ENCODE assay signal across 1 cellular context in the genomic region with DNA sequence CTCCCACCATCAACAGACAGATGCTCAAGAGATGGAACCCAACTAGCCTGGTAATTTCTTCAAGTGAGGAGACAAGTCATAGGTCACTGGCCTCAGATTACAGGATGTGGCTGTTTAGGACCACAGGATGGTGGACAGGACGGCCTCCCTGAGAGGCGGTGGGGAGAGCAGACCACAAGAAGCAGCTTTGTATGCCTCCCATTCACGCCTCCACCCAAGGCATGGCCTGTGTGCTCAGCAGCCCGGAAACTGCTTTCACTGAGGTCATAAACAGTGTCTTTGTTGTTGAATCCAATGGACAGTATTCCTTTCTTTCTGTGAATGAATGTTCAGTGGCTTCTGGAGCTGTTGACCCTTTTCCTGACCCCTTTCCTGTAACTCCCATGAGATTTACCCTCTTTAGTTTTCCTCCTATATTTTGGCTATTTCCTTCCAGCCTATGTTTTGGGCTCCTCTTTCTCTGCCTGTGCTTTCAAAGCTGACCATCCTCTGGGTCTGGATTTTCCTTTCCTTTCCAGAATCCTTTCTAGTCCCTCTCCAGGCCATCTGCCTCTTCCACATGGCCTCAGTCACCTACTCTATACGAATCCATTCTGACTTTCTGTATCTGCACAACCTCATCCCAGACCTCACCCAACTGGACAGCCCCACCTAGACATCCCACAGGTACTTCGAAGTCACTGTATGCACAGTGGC.
TF ChIP-seq lines count a peak whose summit lies in the region.

No MANE protein-coding gene starts in this region.

TF ChIP-seq in GM12878, 131 proteins besides CTCF, POLR2A, EP300 and RAD21 (continues in another document):
- peak; percentile 84 for TF ChIP-seq ZNF687 (IDR thresholded peaks at IDR 0.05)
- TF ChIP-seq IRF5 (IDR thresholded peaks at IDR 0.05; ENCODE audit: borderline replicate concordance) = no peak
- TF ChIP-seq EED (IDR thresholded peaks at IDR 0.05; ENCODE audit: low read depth) = peak; percentile 91
- TF ChIP-seq PAX5 (IDR thresholded peaks at IDR 0.05; ENCODE audit: borderline replicate concordance, low read depth, low read length) = peak; percentile 98
- TF ChIP-seq ZNF217 (IDR thresholded peaks at IDR 0.05) = peak; percentile 19; the same call in 1 of the 2 replicates
- TF ChIP-seq MTA3 (IDR thresholded peaks at IDR 0.05; ENCODE audit: borderline replicate concordance, low read length) = no peak
- peak; percentile 61; the same call in 1 of the 2 replicates for TF ChIP-seq TBL1XR1 (IDR thresholded peaks at IDR 0.05; ENCODE audit: low read depth, low read length)
- peak; percentile 69; the same call in 1 of the 2 replicates for TF ChIP-seq RELB (IDR thresholded peaks at IDR 0.05; ENCODE audit: low read depth)
- TF ChIP-seq TAF1 (IDR thresholded peaks at IDR 0.05; ENCODE audit: borderline replicate concordance, low read depth, low read length) = no peak
- TF ChIP-seq, protein P1, sequence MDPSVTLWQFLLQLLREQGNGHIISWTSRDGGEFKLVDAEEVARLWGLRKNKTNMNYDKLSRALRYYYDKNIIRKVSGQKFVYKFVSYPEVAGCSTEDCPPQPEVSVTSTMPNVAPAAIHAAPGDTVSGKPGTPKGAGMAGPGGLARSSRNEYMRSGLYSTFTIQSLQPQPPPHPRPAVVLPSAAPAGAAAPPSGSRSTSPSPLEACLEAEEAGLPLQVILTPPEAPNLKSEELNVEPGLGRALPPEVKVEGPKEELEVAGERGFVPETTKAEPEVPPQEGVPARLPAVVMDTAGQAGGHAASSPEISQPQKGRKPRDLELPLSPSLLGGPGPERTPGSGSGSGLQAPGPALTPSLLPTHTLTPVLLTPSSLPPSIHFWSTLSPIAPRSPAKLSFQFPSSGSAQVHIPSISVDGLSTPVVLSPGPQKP (IDR thresholded peaks at IDR 0.05; ENCODE audit: low read depth, low read length) = no peak
- no peak for TF ChIP-seq NR2C2 (IDR thresholded peaks at IDR 0.05; ENCODE audit: borderline replicate concordance, control insufficient read depth, insufficient read length, low read depth)
- TF ChIP-seq KLF5 (IDR thresholded peaks at IDR 0.05; ENCODE audit: partially characterized antibody) = no peak
- no peak for TF ChIP-seq LARP7 (IDR thresholded peaks at IDR 0.05)
- 0 out of 4 replicates have a peak, but pooled peaks of 1 of the 2 experiments have one; percentile 31 for TF ChIP-seq ETV6 (conservative IDR thresholded peaks at IDR 0.05 in 1 of 2, IDR thresholded peaks at IDR 0.05 in 1 of 2; ENCODE audit: borderline replicate concordance in 1 of 2, low read depth in 1 of 2)
- TF ChIP-seq TARDBP (IDR thresholded peaks at IDR 0.05; ENCODE audit: borderline replicate concordance) = no peak
- no peak for TF ChIP-seq MYC (IDR thresholded peaks at IDR 0.05; ENCODE audit: insufficient read depth, insufficient read length, insufficient replicate concordance, low read length, severe bottlenecking)
- no peak for TF ChIP-seq YBX1 (IDR thresholded peaks at IDR 0.05)
- TF ChIP-seq E2F8 (IDR thresholded peaks at IDR 0.05; ENCODE audit: low read depth, partially characterized antibody) = no peak
- TF ChIP-seq NFIC (IDR thresholded peaks at IDR 0.05; ENCODE audit: low read depth, low read length) = peak; percentile 52; the same call in 1 of the 2 replicates
- TF ChIP-seq CHD2 (IDR thresholded peaks at IDR 0.05; ENCODE audit: borderline replicate concordance, low read depth, low read length) = 0 out of 2 replicates have a peak, but pooled peaks have one; percentile 10
- no peak for TF ChIP-seq MXI1 (IDR thresholded peaks at IDR 0.05; ENCODE audit: low read depth, low read length)
- peak; percentile 96 for TF ChIP-seq RUNX3 (IDR thresholded peaks at IDR 0.05; ENCODE audit: low read length)
- no peak for TF ChIP-seq REST (IDR thresholded peaks at IDR 0.05; ENCODE audit: low read depth, low read length)
- TF ChIP-seq, protein P2, sequence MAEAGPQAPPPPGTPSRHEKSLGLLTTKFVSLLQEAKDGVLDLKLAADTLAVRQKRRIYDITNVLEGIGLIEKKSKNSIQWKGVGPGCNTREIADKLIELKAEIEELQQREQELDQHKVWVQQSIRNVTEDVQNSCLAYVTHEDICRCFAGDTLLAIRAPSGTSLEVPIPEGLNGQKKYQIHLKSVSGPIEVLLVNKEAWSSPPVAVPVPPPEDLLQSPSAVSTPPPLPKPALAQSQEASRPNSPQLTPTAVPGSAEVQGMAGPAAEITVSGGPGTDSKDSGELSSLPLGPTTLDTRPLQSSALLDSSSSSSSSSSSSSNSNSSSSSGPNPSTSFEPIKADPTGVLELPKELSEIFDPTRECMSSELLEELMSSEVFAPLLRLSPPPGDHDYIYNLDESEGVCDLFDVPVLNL (IDR thresholded peaks at IDR 0.05; ENCODE audit: low read depth, low read length) = no peak
- peak; percentile 99 for TF ChIP-seq NR2F1 (conservative IDR thresholded peaks at IDR 0.05)
- TF ChIP-seq EGR1 (IDR thresholded peaks at IDR 0.05; ENCODE audit: borderline replicate concordance in 1 of 2, low read depth in 2 of 2, low read length in 2 of 2) = no peak
- peak; percentile 82 for TF ChIP-seq MTA2 (IDR thresholded peaks at IDR 0.05; ENCODE audit: low read depth)
- no peak for TF ChIP-seq TCF7 (IDR thresholded peaks at IDR 0.05; ENCODE audit: borderline replicate concordance)
- TF ChIP-seq, protein P3, sequence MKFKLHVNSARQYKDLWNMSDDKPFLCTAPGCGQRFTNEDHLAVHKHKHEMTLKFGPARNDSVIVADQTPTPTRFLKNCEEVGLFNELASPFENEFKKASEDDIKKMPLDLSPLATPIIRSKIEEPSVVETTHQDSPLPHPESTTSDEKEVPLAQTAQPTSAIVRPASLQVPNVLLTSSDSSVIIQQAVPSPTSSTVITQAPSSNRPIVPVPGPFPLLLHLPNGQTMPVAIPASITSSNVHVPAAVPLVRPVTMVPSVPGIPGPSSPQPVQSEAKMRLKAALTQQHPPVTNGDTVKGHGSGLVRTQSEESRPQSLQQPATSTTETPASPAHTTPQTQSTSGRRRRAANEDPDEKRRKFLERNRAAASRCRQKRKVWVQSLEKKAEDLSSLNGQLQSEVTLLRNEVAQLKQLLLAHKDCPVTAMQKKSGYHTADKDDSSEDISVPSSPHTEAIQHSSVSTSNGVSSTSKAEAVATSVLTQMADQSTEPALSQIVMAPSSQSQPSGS (IDR thresholded peaks at IDR 0.05; ENCODE audit: low read length) = no peak
- TF ChIP-seq, protein P4, sequence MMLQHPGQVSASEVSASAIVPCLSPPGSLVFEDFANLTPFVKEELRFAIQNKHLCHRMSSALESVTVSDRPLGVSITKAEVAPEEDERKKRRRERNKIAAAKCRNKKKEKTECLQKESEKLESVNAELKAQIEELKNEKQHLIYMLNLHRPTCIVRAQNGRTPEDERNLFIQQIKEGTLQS (IDR thresholded peaks at IDR 0.05; ENCODE audit: borderline replicate concordance, extremely low read depth, low read depth, low read length) = no peak
- peak; percentile 86 for TF ChIP-seq DPF2 (IDR thresholded peaks at IDR 0.05)
- TF ChIP-seq STAT1 (conservative IDR thresholded peaks at IDR 0.05) = no peak
- no peak for TF ChIP-seq STAT3 (IDR thresholded peaks at IDR 0.05; ENCODE audit: low read depth, low read length)
- no peak for TF ChIP-seq JUNB (IDR thresholded peaks at IDR 0.05)
- no peak for TF ChIP-seq ASH2L (IDR thresholded peaks at IDR 0.05; ENCODE audit: borderline replicate concordance, low read depth)
- no peak for TF ChIP-seq BMI1 (IDR thresholded peaks at IDR 0.05; ENCODE audit: borderline replicate concordance)
- 0 out of 2 replicates have a peak, but pooled peaks have one; percentile 42 for TF ChIP-seq ZSCAN29 (IDR thresholded peaks at IDR 0.05)
- TF ChIP-seq SIN3A (IDR thresholded peaks at IDR 0.05; ENCODE audit: low read depth, low read length) = no peak
- no peak for TF ChIP-seq FOS (IDR thresholded peaks at IDR 0.05; ENCODE audit: borderline replicate concordance, extremely low read depth, insufficient read length)
- TF ChIP-seq SREBF2 (IDR thresholded peaks at IDR 0.05; ENCODE audit: low read length) = no peak
